Comparison of ENCODE assay signal across 9 cellular contexts in the genomic region with DNA sequence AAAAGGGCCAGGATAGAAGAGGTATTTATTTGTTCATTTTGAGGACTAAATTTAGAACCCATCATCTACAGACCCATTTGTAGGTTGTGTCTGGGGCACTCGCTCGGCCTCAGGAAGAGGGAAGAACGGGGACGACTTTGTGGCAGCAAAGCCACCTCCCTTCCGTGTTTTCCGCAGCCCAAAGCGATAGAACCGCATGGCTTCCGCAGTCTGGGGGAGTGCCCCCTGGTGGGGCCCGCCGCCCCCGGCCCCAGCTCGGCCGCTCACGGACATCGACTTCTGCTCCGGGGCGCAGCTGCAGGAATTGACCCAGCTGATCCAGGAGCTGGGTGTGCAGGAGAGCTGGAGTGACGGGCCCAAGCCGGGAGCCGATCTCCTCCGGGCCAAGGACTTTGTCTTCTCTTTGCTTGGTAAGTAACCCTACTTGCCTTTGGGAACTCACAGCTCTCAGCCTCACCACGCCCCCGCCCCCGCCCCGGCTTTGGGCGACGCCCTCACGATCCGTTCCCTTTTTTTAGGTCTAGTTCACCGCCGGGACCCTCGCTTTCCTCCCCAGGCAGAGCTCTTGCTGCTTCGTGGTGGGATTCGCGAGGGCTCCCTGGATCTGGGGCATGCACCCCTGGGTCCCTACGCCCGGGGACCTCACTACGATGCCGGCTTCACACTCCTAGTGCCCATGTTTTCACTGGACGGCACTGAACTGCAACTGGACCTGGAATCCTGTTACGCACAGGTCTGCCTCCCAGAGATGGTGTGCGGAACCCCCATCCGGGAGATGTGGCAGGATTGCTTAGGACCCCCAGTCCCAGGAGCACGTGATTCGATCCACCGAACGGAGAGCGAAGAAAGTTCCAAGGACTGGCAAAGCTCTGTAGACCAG. TPM values are rescaled to one million over a fixed set of nuclear protein-coding genes. Genes with fewer than 3 reads are reported as not detected.
DNase-seq lines count a peak whose midpoint lies in the region; ATAC-seq, FAIRE-seq and TF ChIP-seq lines count a peak whose summit lies in the region.
"Had no signal": no experiment of that assay in that cellular context is flagged by ENCODE, and none has a peak within 500 bp of the region (broad histone marks: within the 10 kb centered on the region; RNA-seq: fewer than 3 reads in every experiment).

No MANE protein-coding gene starts in this region.

- H3K9me3 Mint-ChIP-seq in natural killer cell: no peaks in the 10 kb centered on the region

- FAIRE-seq in endothelial cell of umbilical vein (lab: Jason Lieb, UNC): peak; percentile 70
- FAIRE-seq in frontal cortex (lab: Jason Lieb, UNC): no peak

- H3K79me2 ChIP-seq in endothelial cell of umbilical vein (ENCODE audit: control insufficient read depth, insufficient read depth, low read length): no peaks in the 10 kb centered on the region

- POLR2A ChIA-PET in endothelial cell of umbilical vein (lab: Charles Lee): interaction anchor here (0.5 to 1.7 kb wide), 5 partner anchors 32 to 49 kb away, joined by 3 to 8 read pairs (median 5); partner anchors contain the start of genes POLR2A and TMEM256

- no peaks in the 10 kb centered on the region for H3K36me3 ChIP-seq in endothelial cell of umbilical vein (ENCODE audit: control insufficient read depth in 2 of 2, extremely low read depth in 1 of 2, insufficient read depth in 2 of 2, low read length in 2 of 2)
- H3K36me3 ChIP-seq in transverse colon: no peaks in the 10 kb centered on the region

- peak overlapping the region; percentile 91 for H3K4me3 Mint-ChIP-seq in natural killer cell

- 7% methylated on average over 48 of the region's 49 CpGs; no CpG with 5 or more reads in 1 of the 2 donors for WGBS in transverse colon (ENCODE audit: low coverage in 1 of 2), 2 donors

- TSS peak; percentile 53 for BruUV-seq in endothelial cell of umbilical vein (replicated peaks; lab: Mats Ljungman, UMichigan)

- H3K9me3 ChIP-seq in endothelial cell of umbilical vein (replicated peaks; ENCODE audit: control insufficient read depth, insufficient read depth, low read length) (no peaks in the 10 kb centered on the region), transverse colon (no peaks in the 10 kb centered on the region)

- H3K9ac ChIP-seq in endothelial cell of umbilical vein (replicated peaks; ENCODE audit: extremely low read depth, insufficient read depth, low read length): peak overlapping the region; percentile 46

- H3K4me3 ChIP-seq in endothelial cell of umbilical vein (replicated peaks in 1 of 3; ENCODE audit: insufficient read depth in 1 of 3, low read depth in 1 of 3, low read length in 3 of 3) (peak overlapping the region; percentile 54 to 83 (median 83)), transverse colon (peak overlapping the region; percentile 33 to 79 (median 53))

- CTCF ChIA-PET in endothelial cell of umbilical vein (lab: Charles Lee): interaction anchor here (0.8 to 4.4 kb wide), 34 partner anchors 10 to 390 kb away, joined by 3 to 70 read pairs (median 7); partner anchors contain the start of genes CHRNB1, NLGN2, PLSCR3 and POLR2A

- H3K4me1 Mint-ChIP-seq in natural killer cell: peaks cover 29 to 49% of the 10 kb centered on the region in 2 donors

- dilution Hi-C loops in endothelial cell of umbilical vein (cut with MboI; ENCODE audit: extremely low pct_ligation_motif_present, low sequenced_read_pairs): no loop called here

- TF ChIP-seq CTCF in endothelial cell of umbilical vein (IDR thresholded peaks at IDR 0.05; ENCODE audit: extremely low read depth in 1 of 2, insufficient read depth in 1 of 2, low read depth in 1 of 2, low read length in 2 of 2) (peak; percentile 10 to 35), natural killer cell (IDR thresholded peaks at IDR 0.05) (peak; percentile 30), transverse colon (IDR thresholded peaks at IDR 0.05) (peak in 3 of 5 experiments; percentile 24 to 25 (median 24))

- H3K27ac Mint-ChIP-seq in natural killer cell: peak overlapping the region; percentile 93 to 95

- peak overlapping the region; percentile 32 for H3K27ac ChIP-seq in endothelial cell of umbilical vein (ENCODE audit: insufficient read depth, low read depth, low read length)
- peak overlapping the region; percentile 82 to 90 (median 87) for H3K27ac ChIP-seq in transverse colon

- H3K27me3 Mint-ChIP-seq in natural killer cell (ENCODE audit: low read depth in 2 of 2): peaks cover 10 to 24% of the 10 kb centered on the region in 2 donors

- intact Hi-C loops in endothelial cell of umbilical vein (cut with micrococcal nuclease) (loop anchor here (1.0 to 5.0 kb wide), 9 partner anchors 19 to 251 kb away; partner anchors contain the start of genes CTDNEP1, ELP5, KCTD11 and PLSCR3), natural killer cell (cut with micrococcal nuclease) (loop anchor here (1.0 to 5.0 kb wide), 8 partner anchors 19 to 251 kb away; partner anchors contain the start of genes KCTD11, POLR2A, SENP3 and TMEM256), transverse colon (cut with DNase I; ENCODE audit: low total_unique reads) (no loop called here)

- H3K4me1 ChIP-seq in endothelial cell of umbilical vein (ENCODE audit: control insufficient read depth, extremely low read depth, insufficient read depth, low read length) (peaks cover 23% of the 10 kb centered on the region), transverse colon (peaks cover 26 to 51% (median 42%) of the 10 kb centered on the region in 4 donors)

- peak overlapping the region; percentile 94 for H3K4me2 ChIP-seq in endothelial cell of umbilical vein (ENCODE audit: insufficient read depth, low read length)

- H3K27me3 ChIP-seq in endothelial cell of umbilical vein (ENCODE audit: control insufficient read depth in 2 of 2, insufficient read depth in 2 of 2, low read length in 2 of 2) (peaks cover 20 to 27% of the 10 kb centered on the region in 2 experiments), transverse colon (peaks cover 32% of the 10 kb centered on the region)

- H2AFZ ChIP-seq in endothelial cell of umbilical vein (ENCODE audit: low read depth, low read length): peak overlapping the region; percentile 48

- ATAC-seq in GM21786 (IDR thresholded peaks at IDR 0.05; ENCODE audit: unreplicated experiment) (peak; percentile 5), natural killer cell (peak; percentile 25 to 41 (median 27))

- no peaks in the 10 kb centered on the region for H4K20me1 ChIP-seq in endothelial cell of umbilical vein (replicated peaks; ENCODE audit: control insufficient read depth, extremely low read depth, insufficient read depth, low read length)

- DNase-seq in Daoy (ENCODE audit: low read depth): peak; percentile 70
- peak; percentile 36 for DNase-seq in NCI-H1694 (lab: John Stamatoyannopoulos, UW)
- peak; percentile 68 to 70 for DNase-seq in activated CD4-positive, alpha-beta T cell treated with anti-CD3 and anti-CD28 coated beads, Interleukin-2, amount 50 U/mL, for 48 hours
- peak; percentile 35 for DNase-seq in endothelial cell of umbilical vein (ENCODE audit: low read depth, low spot score)
- DNase-seq in natural killer cell: peak; percentile 50
- peak; percentile 69 for DNase-seq in transverse colon
- no peak for DNase-seq in frontal cortex (ENCODE audit: low spot score in 2 of 2)

- no peaks in the 10 kb centered on the region for H3K36me3 Mint-ChIP-seq in natural killer cell

- TF ChIP-seq POLR2A in endothelial cell of umbilical vein (IDR thresholded peaks at IDR 0.05; ENCODE audit: low read depth, low read length) (peak; percentile 15), transverse colon (IDR thresholded peaks at IDR 0.05) (peak; percentile 43)

- no peaks in the 10 kb centered on the region for H3K9me1 ChIP-seq in endothelial cell of umbilical vein (replicated peaks; ENCODE audit: control insufficient read depth, extremely low read depth, insufficient read depth, low read length)

- in situ Hi-C loops in transverse colon (cut with MboI; ENCODE audit: low pct_ligation_motif_present in 1 of 4, low pct_unique_long_range_greater_than_20kb in 1 of 4, low sequenced_read_pairs in 3 of 4): loop anchor here in 2 of 4 donors (10.0 kb wide), 2 partner anchors 71 to 81 kb away; partner anchors contain the start of genes KCTD11 (in 1 of the 2) and TMEM95 (in 1 of the 2)

- no peak for TF ChIP-seq EP300 in transverse colon (IDR thresholded peaks at IDR 0.05; ENCODE audit: low read depth)

RNA-seq across cellular contexts. Expression of gene TMEM102, which starts 0.7 kb away (rescaled TPM):
- total RNA-seq in Daoy (2014; rRNA removed; shearing (Covaris generic)): 2.3 and 6.6 TPM in 2 replicates
- total RNA-seq in endothelial cell of umbilical vein: 6.1 and 6.5 TPM in 2 replicates
- 5.8 and 8.4 TPM in 2 replicates for polyA plus RNA-seq in endothelial cell of umbilical vein
- 2.7 and 4.0 TPM in 2 replicates for polyA plus RNA-seq in endothelial cell of umbilical vein (2011; cell fraction: cytosol; rRNA removed)
- polyA plus RNA-seq in endothelial cell of umbilical vein (2011; cell fraction: nucleus; rRNA removed): 3.1 and 3.6 TPM in 2 replicates
- 5.9 and 8.0 TPM in 2 replicates for polyA plus RNA-seq in endothelial cell of umbilical vein (2012)
- 2.8 and 3.4 TPM in 2 replicates for polyA minus RNA-seq in endothelial cell of umbilical vein
- polyA minus RNA-seq in endothelial cell of umbilical vein (2011; cell fraction: cytosol; rRNA and poly(A)+ RNA removed): 2.5 TPM
- 1.3 and 1.5 TPM in 2 replicates for polyA minus RNA-seq in endothelial cell of umbilical vein (2011; cell fraction: nucleus; rRNA and poly(A)+ RNA removed)
- 1 to 10 TPM; 5.1 to 8.6 (median 7.0) TPM for total RNA-seq in natural killer cell
- 10 to 100 TPM in 3 of 4 donors, 1 to 10 TPM in 1; 8.8 to 26.1 (median 16.3) TPM for total RNA-seq in transverse colon
- 2.0 TPM for total RNA-seq in frontal cortex

RNA-seq across cellular contexts. Expression of gene FGF11, which starts 3.4 kb away (rescaled TPM):
- total RNA-seq in Daoy (2014; rRNA removed; shearing (Covaris generic)): 1.5 and 3.0 TPM in 2 replicates
- total RNA-seq in endothelial cell of umbilical vein: 1.8 TPM in 1 of 2 replicates, not detected in the other
- 0.70 and 0.92 TPM in 2 replicates for polyA plus RNA-seq in endothelial cell of umbilical vein
- 0.34 and 0.52 TPM in 2 replicates for polyA plus RNA-seq in endothelial cell of umbilical vein (2011; cell fraction: cytosol; rRNA removed)
- 2.6 and 4.2 TPM in 2 replicates for polyA plus RNA-seq in endothelial cell of umbilical vein (2011; cell fraction: nucleus; rRNA removed)
- polyA plus RNA-seq in endothelial cell of umbilical vein (2012): 0.63 and 1.2 TPM in 2 replicates
- 0.81 and 1.6 TPM in 2 replicates for polyA minus RNA-seq in endothelial cell of umbilical vein
- polyA minus RNA-seq in endothelial cell of umbilical vein (2011; cell fraction: cytosol; rRNA and poly(A)+ RNA removed): 0.92 TPM
- 0.87 TPM in 1 of 2 replicates, not detected in the other for polyA minus RNA-seq in endothelial cell of umbilical vein (2011; cell fraction: nucleus; rRNA and poly(A)+ RNA removed)
- total RNA-seq in natural killer cell: 1 to 10 TPM; 1.2 to 4.2 (median 1.9) TPM
- 1 to 10 TPM in 3 of 4 donors, not detected in 1; 1.6 to 2.4 (median 1.9) TPM for total RNA-seq in transverse colon
- 5.3 TPM for total RNA-seq in frontal cortex

RNA-seq across cellular contexts. Expression of gene SPEM3, which starts 7.3 kb away (rescaled TPM):
- not detected in 2 replicates for total RNA-seq in Daoy (2014; rRNA removed; shearing (Covaris generic))
- total RNA-seq in endothelial cell of umbilical vein (not detected in 2 replicates), natural killer cell (not detected), transverse colon (not detected), frontal cortex (not detected)
- polyA plus RNA-seq in endothelial cell of umbilical vein: not detected in 2 replicates
- polyA plus RNA-seq in endothelial cell of umbilical vein (2011; cell fraction: cytosol; rRNA removed): not detected in 2 replicates
- not detected in 2 replicates for polyA plus RNA-seq in endothelial cell of umbilical vein (2011; cell fraction: nucleus; rRNA removed)
- not detected in 2 replicates for polyA plus RNA-seq in endothelial cell of umbilical vein (2012)
- not detected in 2 replicates for polyA minus RNA-seq in endothelial cell of umbilical vein
- not detected for polyA minus RNA-seq in endothelial cell of umbilical vein (2011; cell fraction: cytosol; rRNA and poly(A)+ RNA removed)
- not detected in 2 replicates for polyA minus RNA-seq in endothelial cell of umbilical vein (2011; cell fraction: nucleus; rRNA and poly(A)+ RNA removed)
- total RNA-seq: T-helper 2 cell treated with Interferon-gamma antibody and Interleukin-4, amounts not matched to agents 100 ng/mL and 5 ng/mL, for 36 hours had no signal

RNA-seq across cellular contexts. Expression of gene CHRNB1, which starts 8.9 kb away (rescaled TPM):
- total RNA-seq in Daoy (2014; rRNA removed; shearing (Covaris generic)): 7.0 and 8.6 TPM in 2 replicates
- 5.4 and 5.6 TPM in 2 replicates for total RNA-seq in endothelial cell of umbilical vein
- 9.3 and 9.6 TPM in 2 replicates for polyA plus RNA-seq in endothelial cell of umbilical vein
- polyA plus RNA-seq in endothelial cell of umbilical vein (2011; cell fraction: cytosol; rRNA removed): 9.6 and 9.9 TPM in 2 replicates
- 2.8 and 3.2 TPM in 2 replicates for polyA plus RNA-seq in endothelial cell of umbilical vein (2011; cell fraction: nucleus; rRNA removed)
- 3.7 and 5.6 TPM in 2 replicates for polyA plus RNA-seq in endothelial cell of umbilical vein (2012)
- polyA minus RNA-seq in endothelial cell of umbilical vein: 7.7 and 8.9 TPM in 2 replicates
- polyA minus RNA-seq in endothelial cell of umbilical vein (2011; cell fraction: cytosol; rRNA and poly(A)+ RNA removed): not detected
- polyA minus RNA-seq in endothelial cell of umbilical vein (2011; cell fraction: nucleus; rRNA and poly(A)+ RNA removed): 0.82 and 1.9 TPM in 2 replicates
- 10 to 100 TPM in 2 of 3 donors, 1 to 10 TPM in 1; 9.8 to 10.4 (median 10.2) TPM for total RNA-seq in natural killer cell
- total RNA-seq in transverse colon: 10 to 100 TPM in 1 of 4 donors, 1 to 10 TPM in 2, not detected in 1; 5.8 to 10.3 (median 8.9) TPM
- 16.7 TPM for total RNA-seq in frontal cortex

RNA-seq across cellular contexts. Expression of gene SPEM2, which starts 10.5 kb away (rescaled TPM):
- total RNA-seq in Daoy (2014; rRNA removed; shearing (Covaris generic)): not detected in 2 replicates
- total RNA-seq in endothelial cell of umbilical vein: not detected in 2 replicates
- polyA plus RNA-seq in endothelial cell of umbilical vein: not detected in 2 replicates
- not detected in 2 replicates for polyA plus RNA-seq in endothelial cell of umbilical vein (2011; cell fraction: cytosol; rRNA removed)
- polyA plus RNA-seq in endothelial cell of umbilical vein (2011; cell fraction: nucleus; rRNA removed): not detected in 2 replicates
- not detected in 2 replicates for polyA plus RNA-seq in endothelial cell of umbilical vein (2012)
- polyA minus RNA-seq in endothelial cell of umbilical vein: not detected in 2 replicates
- polyA minus RNA-seq in endothelial cell of umbilical vein (2011; cell fraction: cytosol; rRNA and poly(A)+ RNA removed): not detected
- not detected in 2 replicates for polyA minus RNA-seq in endothelial cell of umbilical vein (2011; cell fraction: nucleus; rRNA and poly(A)+ RNA removed)
- total RNA-seq in natural killer cell: not detected
- total RNA-seq in transverse colon: not detected
- total RNA-seq in frontal cortex: not detected
- total RNA-seq: T-helper 2 cell treated with Interferon-gamma antibody and Interleukin-4, amounts not matched to agents 100 ng/mL and 5 ng/mL, for 36 hours had no signal

Comparison
In these comparisons a context has a peak if more than half of its experiments do, and no peak if none do; other contexts are left out.
1. DNase-seq: peak in Daoy (single experiment), NCI-H1694 (single experiment), activated CD4-positive, alpha-beta T cell treated with anti-CD3 and anti-CD28 coated beads, Interleukin-2, amount 50 U/mL, for 48 hours (2 of 2), endothelial cell of umbilical vein (single experiment), natural killer cell (single experiment) and transverse colon (single experiment); none in frontal cortex (0 of 2).
2. Peak in every context shown above with its lines, with median percentiles within 50 percentile points of each other: CTCF ChIP-seq.